Comparison of ENCODE assay signal across 20 cellular contexts in the genomic region with DNA sequence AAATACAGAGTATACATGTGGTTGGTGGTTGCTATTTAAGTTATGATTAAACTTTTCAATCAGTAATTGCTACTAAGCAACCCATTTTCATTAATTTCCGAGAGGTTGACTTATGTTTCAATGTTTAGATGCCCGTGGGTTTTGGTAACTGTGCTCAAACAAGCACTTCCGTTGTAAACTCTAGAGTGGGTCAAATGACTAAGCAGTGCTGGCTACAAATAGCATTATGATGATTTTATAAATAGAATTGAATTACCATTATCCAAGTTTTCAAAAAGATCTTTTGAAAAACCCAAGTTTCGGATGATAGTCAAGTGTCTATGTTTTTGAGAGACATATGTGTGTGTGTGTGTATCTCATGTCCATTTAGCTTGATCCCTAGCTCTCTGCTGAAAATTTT.
DNase-seq lines count a peak whose midpoint lies in the region; ATAC-seq, FAIRE-seq and TF ChIP-seq lines count a peak whose summit lies in the region.
"Had no signal": no experiment of that assay in that cellular context is flagged by ENCODE, and none has a peak within 500 bp of the region (broad histone marks: within the 10 kb centered on the region; RNA-seq: fewer than 3 reads in every experiment).

No MANE protein-coding gene starts in this region.

- H4K8ac ChIP-seq in mesenchymal stem cell (ENCODE audit: low read length), result no peak overlapping the region

- H2BK5ac ChIP-seq in mesenchymal stem cell (ENCODE audit: low read depth, low read length, poor library complexity, severe bottlenecking), result no peak overlapping the region

- no peak overlapping the region for H3K4ac ChIP-seq in mesenchymal stem cell (ENCODE audit: low read depth in 1 of 2, low read length in 2 of 2)

- in situ Hi-C loops in GM12878 (cut with MboI), result no loop called here

- no peak overlapping the region for H2BK120ac ChIP-seq in mesenchymal stem cell (ENCODE audit: low read depth, low read length)

- no peak for TF ChIP-seq EP300 in GM12878 (IDR thresholded peaks at IDR 0.05; ENCODE audit: borderline replicate concordance in 1 of 2, control insufficient read depth in 1 of 2, low read depth in 2 of 2, low read length in 2 of 2)

- H3K27me3 Mint-ChIP-seq in activated naive CD4-positive, alpha-beta T cell treated with anti-CD3 and anti-CD28 coated beads, Interleukin-2, amount 10 ng/mL, durations not matched to agents 7 days and 5 days, result no peaks in the 10 kb centered on the region
- H3K27me3 Mint-ChIP-seq: CD4-positive, alpha-beta T cell had no signal

- no peak overlapping the region for H3K9ac ChIP-seq in GM12878 (ENCODE audit: control insufficient read depth, insufficient read depth, low read length)
- H3K9ac ChIP-seq in mesenchymal stem cell (ENCODE audit: low read length), result no peak overlapping the region
- H3K9ac ChIP-seq: GM23248 had no signal

- H4K20me1 ChIP-seq in GM12878 (ENCODE audit: control insufficient read depth, insufficient read depth), result no peaks in the 10 kb centered on the region

- no TSS peak for BruUV-seq in GM12878 (replicated peaks; lab: Mats Ljungman, UMichigan)

- H3K36me3 ChIP-seq in GM12878 (ENCODE audit: control insufficient read depth in 2 of 2, insufficient read depth in 2 of 2, low read length in 1 of 2) (no peaks in the 10 kb centered on the region), mesenchymal stem cell (ENCODE audit: control insufficient read depth in 1 of 2, insufficient read depth in 2 of 2, low read depth in 1 of 2, low read length in 2 of 2) (no peaks in the 10 kb centered on the region), aorta (ENCODE audit: control insufficient read depth in 1 of 2, insufficient read depth in 2 of 2, low read length in 1 of 2) (no peaks in the 10 kb centered on the region)
- H3K36me3 ChIP-seq: BE2C had no signal

- no peak for TF ChIP-seq POLR2A in GM12878 (IDR thresholded peaks at IDR 0.05; ENCODE audit: low read depth, low read length)

- intact Hi-C loops in GM12878 (cut with micrococcal nuclease; ENCODE audit: unreplicated experiment) (no loop called here), aorta (cut with DNase I) (no loop called here)

- H2AK5ac ChIP-seq in mesenchymal stem cell (ENCODE audit: low read length, severe bottlenecking), result no peak overlapping the region

- H3K27ac ChIP-seq in GM12878 (ENCODE audit: control insufficient read depth, insufficient read depth) (no peak overlapping the region), mesenchymal stem cell (ENCODE audit: low read length, poor library complexity, severe bottlenecking) (no peak overlapping the region), aorta (ENCODE audit: low read depth in 1 of 2, low read length in 2 of 2) (no peak overlapping the region)
- H3K27ac ChIP-seq: GM23248, HL-60 had no signal

- H3K4me1 ChIP-seq in GM12878 (ENCODE audit: control insufficient read depth, insufficient read depth, low read length) (no peaks in the 10 kb centered on the region), mesenchymal stem cell (ENCODE audit: control insufficient read depth, insufficient read depth, low read depth, low read length) (no peaks in the 10 kb centered on the region), aorta (ENCODE audit: control insufficient read depth in 1 of 2, insufficient read depth in 2 of 2, low read length in 2 of 2) (no peaks in the 10 kb centered on the region)
- H3K4me1 ChIP-seq: BE2C had no signal

- H3K27ac Mint-ChIP-seq in activated naive CD4-positive, alpha-beta T cell treated with anti-CD3 and anti-CD28 coated beads, Interleukin-2, amount 10 ng/mL, durations not matched to agents 7 days and 5 days, result no peak overlapping the region
- H3K27ac Mint-ChIP-seq: CD4-positive, alpha-beta T cell had no signal

- H3K4me2 ChIP-seq in GM12878 (ENCODE audit: control insufficient read depth, insufficient read depth) (no peak overlapping the region), mesenchymal stem cell (ENCODE audit: low read length, poor library complexity, severe bottlenecking) (no peak overlapping the region)

- no peak overlapping the region for H4K91ac ChIP-seq in mesenchymal stem cell (ENCODE audit: low read length)

- no peak overlapping the region for H3K18ac ChIP-seq in mesenchymal stem cell (ENCODE audit: low read depth in 1 of 2, low read length in 2 of 2)

- POLR2A ChIA-PET in GM12878 (lab: Charles Lee), result no interaction called here

- SMC1A ChIA-PET in GM12878 (lab: Charles Lee; ENCODE audit: uncharacterized antibody, unreplicated experiment), result no interaction called here

- ATAC-seq in GM12878, result peak; percentile 69
- ATAC-seq in aorta (ENCODE audit: low FRiP score), result no peak
- ATAC-seq: K562 had no signal

- H3K4me1 Mint-ChIP-seq in activated naive CD4-positive, alpha-beta T cell treated with anti-CD3 and anti-CD28 coated beads, Interleukin-2, amount 10 ng/mL, durations not matched to agents 7 days and 5 days, result no peaks in the 10 kb centered on the region

- no peak overlapping the region for H2BK15ac ChIP-seq in mesenchymal stem cell (ENCODE audit: low read depth, poor library complexity, severe bottlenecking)

- H2BK12ac ChIP-seq in mesenchymal stem cell (ENCODE audit: low read length in 2 of 2), result no peak overlapping the region

- H3K23ac ChIP-seq in mesenchymal stem cell (ENCODE audit: low read length in 2 of 2), result no peak overlapping the region

- no peak for TF ChIP-seq CTCF in GM12878 (IDR thresholded peaks at IDR 0.05 in 2 of 3, conservative IDR thresholded peaks at IDR 0.05 in 1 of 3; ENCODE audit: control insufficient read depth in 2 of 3, extremely low read depth in 1 of 3, insufficient read depth in 1 of 3, low read depth in 3 of 3, low read length in 3 of 3)

- H3K79me1 ChIP-seq in mesenchymal stem cell (replicated peaks; ENCODE audit: low read length, poor library complexity, severe bottlenecking), result no peaks in the 10 kb centered on the region

- CTCF ChIA-PET in GM12878 (lab: Yijun Ruan, JAX), result no interaction called here
- CTCF ChIA-PET in activated naive CD4-positive, alpha-beta T cell treated with anti-CD3 and anti-CD28 coated beads, Interleukin-2, amount 10 ng/mL, durations not matched to agents 7 days and 5 days (lab: Charles Lee), result no interaction called here

- no peak for FAIRE-seq in GM12878 (lab: Jason Lieb, UNC)
- FAIRE-seq: H54, K562 had no signal

- H3K4me3 Mint-ChIP-seq in activated naive CD4-positive, alpha-beta T cell treated with anti-CD3 and anti-CD28 coated beads, Interleukin-2, amount 10 ng/mL, durations not matched to agents 7 days and 5 days, result no peak overlapping the region
- H3K4me3 Mint-ChIP-seq: CD4-positive, alpha-beta T cell had no signal

- no peak overlapping the region for H3K4me3 ChIP-seq in GM12878
- no peak overlapping the region for H3K4me3 ChIP-seq in mesenchymal stem cell (ENCODE audit: insufficient read depth in 1 of 2, low read depth in 1 of 2, low read length in 2 of 2)
- H3K4me3 ChIP-seq in aorta (ENCODE audit: low read length in 2 of 2), result no peak overlapping the region
- H3K4me3 ChIP-seq: GM23248, K562 had no signal

- TF ChIP-seq RAD21 in GM12878 (IDR thresholded peaks at IDR 0.05; ENCODE audit: insufficient read depth, low read depth, low read length), result no peak

- H3K27me3 ChIP-seq in GM12878 (replicated peaks in 1 of 2; ENCODE audit: control insufficient read depth in 2 of 2, insufficient read depth in 2 of 2, low read length in 1 of 2), result no peaks in the 10 kb centered on the region
- H3K27me3 ChIP-seq in mesenchymal stem cell (ENCODE audit: control insufficient read depth in 1 of 2, insufficient read depth in 1 of 2, low read length in 2 of 2), result no peaks in the 10 kb centered on the region
- no peaks in the 10 kb centered on the region for H3K27me3 ChIP-seq in aorta (ENCODE audit: control insufficient read depth in 1 of 2, insufficient read depth in 2 of 2, low read length in 1 of 2)
- H3K27me3 ChIP-seq: BE2C had no signal

- 0% methylated on average over 4 of the region's 4 CpGs for WGBS in GM12878 (ENCODE audit: insufficient coverage, insufficient replicate concordance, low lambda C conversion rate, missing lambda C conversion rate)
- 75% methylated on average over 3 of the region's 4 CpGs for WGBS in mesenchymal stem cell
- 72 to 77% methylated on average over 4 of the region's 4 CpGs for WGBS in aorta, 2 donors

- no peak overlapping the region for H3K14ac ChIP-seq in mesenchymal stem cell (ENCODE audit: low read length in 2 of 2)

- RAD21 ChIA-PET in GM12878 (lab: Charles Lee; ENCODE audit: unreplicated experiment), result no interaction called here

- no peaks in the 10 kb centered on the region for H3K79me2 ChIP-seq in GM12878 (ENCODE audit: control insufficient read depth, insufficient read depth, low read length)

- H2AFZ ChIP-seq in GM12878 (ENCODE audit: control insufficient read depth, low read depth, low read length) (no peak overlapping the region), mesenchymal stem cell (ENCODE audit: low read depth, low read length) (no peak overlapping the region)
- H2AFZ ChIP-seq: GM23248 had no signal

- H3K9me3 Mint-ChIP-seq in activated naive CD4-positive, alpha-beta T cell treated with anti-CD3 and anti-CD28 coated beads, Interleukin-2, amount 10 ng/mL, durations not matched to agents 7 days and 5 days, result no peaks in the 10 kb centered on the region
- H3K9me3 Mint-ChIP-seq: CD4-positive, alpha-beta T cell had no signal

- DNase-seq in M059J (ENCODE audit: low read depth), result peak; percentile 20
- no peak for DNase-seq in GM12878 (ENCODE audit: low read depth, low spot score)
- DNase-seq in mesenchymal stem cell, result peak; percentile 7
- DNase-seq in cerebellar nuclear complex (lab: John Stamatoyannopoulos, UW), result no peak
- DNase-seq in aorta, result no peak
- no peak for DNase-seq in GM19240 (ENCODE audit: insufficient read length, low spot score)
- DNase-seq in activated naive CD4-positive, alpha-beta T cell treated with anti-CD3 and anti-CD28 coated beads, Interleukin-2, amount 10 ng/mL, durations not matched to agents 7 days and 5 days, result no peak
- DNase-seq: ACHN; BE2C; C1 segment of cervical spinal cord; CD4-positive, alpha-beta T cell; DMS153; DMS79; GDM1; GM23248; HCEC 1CT; IMR-90 had no signal

- no peaks in the 10 kb centered on the region for H3K9me3 ChIP-seq in GM12878 (replicated peaks; ENCODE audit: control insufficient read depth, insufficient read depth, low read length)
- H3K9me3 ChIP-seq in mesenchymal stem cell (ENCODE audit: control insufficient read depth, low read length), result no peaks in the 10 kb centered on the region
- no peaks in the 10 kb centered on the region for H3K9me3 ChIP-seq in aorta (ENCODE audit: control insufficient read depth, low read length)
- H3K9me3 ChIP-seq: BE2C had no signal

- H3K36me3 Mint-ChIP-seq in activated naive CD4-positive, alpha-beta T cell treated with anti-CD3 and anti-CD28 coated beads, Interleukin-2, amount 10 ng/mL, durations not matched to agents 7 days and 5 days, result no peaks in the 10 kb centered on the region

TF ChIP-seq in GM12878, 131 proteins besides CTCF, POLR2A, EP300 and RAD21 (continues in another document):
- no peak for TF ChIP-seq SMC3 (IDR thresholded peaks at IDR 0.05; ENCODE audit: borderline replicate concordance, low read length)
- no peak for TF ChIP-seq RFX5 (IDR thresholded peaks at IDR 0.05; ENCODE audit: low read depth, low read length)
- TF ChIP-seq MYB (IDR thresholded peaks at IDR 0.05; ENCODE audit: borderline replicate concordance, low read depth, low read length), result no peak
- TF ChIP-seq ZZZ3 (IDR thresholded peaks at IDR 0.05; ENCODE audit: control insufficient read depth, insufficient read length, low read depth), result no peak
- TF ChIP-seq BMI1 (IDR thresholded peaks at IDR 0.05; ENCODE audit: borderline replicate concordance), result no peak
- no peak for TF ChIP-seq POLR2AphosphoS5 (IDR thresholded peaks at IDR 0.05; ENCODE audit: low read length)

Comparison
In these comparisons a context has a peak if more than half of its experiments do, and no peak if none do; other contexts are left out.
1. DNase-seq: peak in M059J (single experiment) and mesenchymal stem cell (single experiment); none in GM12878 (single experiment), cerebellar nuclear complex (0 of 2), aorta (0 of 2), GM19240 (single experiment) and activated naive CD4-positive, alpha-beta T cell treated with anti-CD3 and anti-CD28 coated beads, Interleukin-2, amount 10 ng/mL, durations not matched to agents 7 days and 5 days (single experiment).